In genomic region chr1:5753431-5754078, GRCh38 we compare ENCODE assay signal across 21 cellular contexts.
"Had no signal": no experiment of that assay in that cellular context is flagged by ENCODE, and none has a peak within 500 bp of the region (broad histone marks: within the 10 kb centered on the region; RNA-seq: fewer than 3 reads in every experiment).

No MANE protein-coding gene starts in this region.

- H3K27ac ChIP-seq: neural progenitor cell, prostate gland, testis, uterus had no signal

- H3K36me3 ChIP-seq: neural progenitor cell, prostate gland, uterus had no signal

- H3K4me2 ChIP-seq: neural progenitor cell had no signal

- H3K36me3 Mint-ChIP-seq: activated naive CD8-positive, alpha-beta T cell treated with anti-CD3 and anti-CD28 coated beads for 36 hours; neural progenitor cell; stimulated activated naive B cell treated with anti-CD40 and anti-IgM and Interleukin-4, amounts not matched to agents 10 μg/mL and 1 μg/mL and 100 μg/mL, for 72 hours; WTC11 had no signal

- ATAC-seq: activated T-cell treated with anti-CD3 and anti-CD28 coated beads, Interleukin-2, amount 50 U/mL, for 4 hours; mucosa of descending colon; stimulated activated naive B cell treated with anti-CD40 and anti-IgM and Interleukin-4, amounts not matched to agents 10 μg/mL and 1 μg/mL and 100 μg/mL, for 72 hours; WTC11 had no signal

- H3K9ac ChIP-seq: neural progenitor cell had no signal

- H3K9me3 ChIP-seq: mucosa of descending colon, prostate gland, testis, uterus had no signal

- H3K27ac Mint-ChIP-seq: activated naive CD8-positive, alpha-beta T cell treated with anti-CD3 and anti-CD28 coated beads for 36 hours; neural progenitor cell; stimulated activated naive B cell treated with anti-CD40 and anti-IgM and Interleukin-4, amounts not matched to agents 10 μg/mL and 1 μg/mL and 100 μg/mL, for 72 hours; T-helper 1 cell treated with Interleukin-12 subunit alpha and Interleukin-12 subunit beta and Interleukin-4 antibody, amounts not matched to agents 30 μg/mL and 1 μg/mL, for 36 hours; WTC11 had no signal

- H3K4me3 Mint-ChIP-seq: activated naive CD8-positive, alpha-beta T cell treated with anti-CD3 and anti-CD28 coated beads for 36 hours; activated T-cell treated with anti-CD3 and anti-CD28 coated beads, Interleukin-2, amount 50 U/mL, for 4 hours; neural progenitor cell; stimulated activated naive B cell treated with anti-CD40 and anti-IgM and Interleukin-4, amounts not matched to agents 10 μg/mL and 1 μg/mL and 100 μg/mL, for 72 hours; T-helper 1 cell treated with Interleukin-12 subunit alpha and Interleukin-12 subunit beta and Interleukin-4 antibody, amounts not matched to agents 30 μg/mL and 1 μg/mL, for 36 hours; WTC11 had no signal

- H3K27me3 ChIP-seq: neural progenitor cell, testis, uterus had no signal

- H3K9me3 Mint-ChIP-seq: activated naive CD8-positive, alpha-beta T cell treated with anti-CD3 and anti-CD28 coated beads for 36 hours; activated T-cell treated with anti-CD3 and anti-CD28 coated beads, Interleukin-2, amount 50 U/mL, for 4 hours; neural progenitor cell; stimulated activated naive B cell treated with anti-CD40 and anti-IgM and Interleukin-4, amounts not matched to agents 10 μg/mL and 1 μg/mL and 100 μg/mL, for 72 hours; T-helper 1 cell treated with Interleukin-12 subunit alpha and Interleukin-12 subunit beta and Interleukin-4 antibody, amounts not matched to agents 30 μg/mL and 1 μg/mL, for 36 hours; WTC11 had no signal

- H3K4me1 ChIP-seq: prostate gland, testis, uterus had no signal

- H3K4me3 ChIP-seq: mucosa of descending colon, neural progenitor cell, prostate gland, testis, uterus had no signal

- DNase-seq: activated CD8-positive, alpha-beta memory T cell treated with anti-CD3 and anti-CD28 coated beads for 24 hours; activated CD8-positive, alpha-beta memory T cell treated with anti-CD3 and anti-CD28 coated beads, Interleukin-2, amount 50 U/mL, for 4 hours; activated naive CD4-positive, alpha-beta T cell treated with Interleukin-2 at 50 U/mL for 16 hours; activated naive CD8-positive, alpha-beta T cell treated with anti-CD3 and anti-CD28 coated beads for 36 hours; activated T-cell treated with anti-CD3 and anti-CD28 coated beads, Interleukin-2, amount 50 U/mL, for 4 hours; erythroblast; foreskin fibroblast; left ventricle myocardium superior; mucosa of descending colon; small intestine; stimulated activated CD4-positive, alpha-beta T cell treated with anti-CD3 and anti-CD28 coated beads, Interleukin-15, amount 100 ng/mL, for 24 hours; stimulated activated CD8-positive, alpha-beta memory T cell treated with anti-CD3 and anti-CD28 coated beads, Interleukin-4, amount 100 ng/mL, for 48 hours; stimulated activated naive B cell treated with anti-CD40 and anti-IgM and Interleukin-4, amounts not matched to agents 10 μg/mL and 1 μg/mL and 100 μg/mL, for 72 hours; T1000; testis; trophoblast cell; uterus had no signal

- H2AFZ ChIP-seq: neural progenitor cell had no signal

- H3K4me1 Mint-ChIP-seq: activated naive CD8-positive, alpha-beta T cell treated with anti-CD3 and anti-CD28 coated beads for 36 hours had no signal
